23 cellular contexts compared by ENCODE assay signal in the genomic region with DNA sequence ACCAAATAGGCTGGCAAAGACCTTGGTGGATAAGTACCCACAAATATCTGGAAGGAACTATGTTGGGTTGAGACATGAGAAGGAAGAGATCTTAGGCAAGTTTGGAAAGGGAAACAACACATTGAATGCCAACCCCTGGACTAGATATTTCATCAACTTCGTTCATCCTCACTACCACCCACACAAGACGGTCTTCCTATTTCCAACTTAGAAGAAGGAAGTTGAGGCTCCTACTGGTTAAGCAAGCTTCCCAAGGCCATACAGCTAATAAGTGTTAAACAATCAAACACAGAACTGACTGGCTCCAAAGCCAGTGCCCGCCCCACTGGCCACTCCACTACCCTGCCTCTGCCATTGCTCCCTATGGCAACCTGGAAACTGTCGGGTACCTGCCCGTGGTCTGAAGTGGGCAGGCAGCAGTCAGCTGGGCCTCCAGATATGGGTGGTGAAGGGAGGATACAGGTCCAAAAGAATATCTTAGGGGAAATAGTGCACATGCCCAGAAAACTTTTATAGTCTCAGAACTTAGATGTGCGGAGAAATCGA.
DNase-seq lines count a peak whose midpoint lies in the region; ATAC-seq and TF ChIP-seq lines count a peak whose summit lies in the region.
"Had no signal": no experiment of that assay in that cellular context is flagged by ENCODE, and none has a peak within 500 bp of the region (broad histone marks: within the 10 kb centered on the region; RNA-seq: fewer than 3 reads in every experiment).

No MANE protein-coding gene starts in this region.

- ATAC-seq in body of pancreas: no peak
- ATAC-seq in GM19023 (IDR thresholded peaks at IDR 0.05; ENCODE audit: unreplicated experiment): no peak
- ATAC-seq: activated naive CD8-positive, alpha-beta T cell treated with anti-CD3 and anti-CD28 coated beads, Interleukin-2, amount 50 U/mL, for 24 hours; natural killer cell treated with Interleukin-12 subunit alpha and Interleukin-12 subunit beta and Interleukin-15 and Interleukin-18, amount 100 ng/mL, for 72 hours had no signal

- no peaks in the 10 kb centered on the region for H3K27me3 ChIP-seq in body of pancreas
- no peaks in the 10 kb centered on the region for H3K27me3 ChIP-seq in vagina
- H3K27me3 ChIP-seq: breast epithelium, esophagus muscularis mucosa, MG63, transverse colon had no signal

- H3K4me1 Mint-ChIP-seq in type B pancreatic cell (ENCODE audit: unreplicated experiment) (peaks cover 28% of the 10 kb centered on the region), mesothelial cell of epicardium (peaks cover 27% of the 10 kb centered on the region)

- no peaks in the 10 kb centered on the region for H3K36me3 ChIP-seq in body of pancreas (replicated peaks in 1 of 2; ENCODE audit: insufficient read depth in 1 of 2, low read depth in 2 of 2)
- H3K36me3 ChIP-seq in vagina: no peaks in the 10 kb centered on the region
- H3K36me3 ChIP-seq: breast epithelium, esophagus muscularis mucosa, MG63, prostate gland, transverse colon had no signal

- H3K4me3 Mint-ChIP-seq in type B pancreatic cell: no peak overlapping the region
- no peak overlapping the region for H3K4me3 Mint-ChIP-seq in mesothelial cell of epicardium
- H3K4me3 Mint-ChIP-seq: activated B cell treated with CpG ODN at 0.5 μM for 24 hours; activated naive CD8-positive, alpha-beta T cell treated with anti-CD3 and anti-CD28 coated beads, Interleukin-2, amount 50 U/mL, for 24 hours; activated T-helper 1 cell treated with anti-CD3 and anti-CD28 coated beads, Interleukin-12 subunit alpha, Interleukin-12 subunit beta, Interleukin-2, Interleukin-4 antibody, amounts not matched to agents 30 ng/mL and 10 ng/mL and 1 ng/mL, durations not matched to agents 14 hours and 24 hours and 36 hours; natural killer cell treated with Interleukin-12 subunit alpha and Interleukin-12 subunit beta and Interleukin-15 and Interleukin-18, amount 100 ng/mL, for 72 hours had no signal

- H3K36me3 Mint-ChIP-seq in type B pancreatic cell: no peaks in the 10 kb centered on the region
- no peaks in the 10 kb centered on the region for H3K36me3 Mint-ChIP-seq in mesothelial cell of epicardium
- H3K36me3 Mint-ChIP-seq: natural killer cell treated with Interleukin-12 subunit alpha and Interleukin-12 subunit beta and Interleukin-15 and Interleukin-18, amount 100 ng/mL, for 72 hours had no signal

- in situ Hi-C loops in KBM-7 (cut with MboI; ENCODE audit: low pct_unique_long_range_greater_than_20kb, low sequenced_read_pairs): no loop called here

- WGBS in body of pancreas, 2 donors: 72 to 88% methylated on average over 6 to 7 of the region's 7 CpGs

- peaks cover 66% of the 10 kb centered on the region for H3K4me1 ChIP-seq in body of pancreas
- H3K4me1 ChIP-seq in vagina: peaks cover 31% of the 10 kb centered on the region
- H3K4me1 ChIP-seq: breast epithelium, prostate gland had no signal

- intact Hi-C loops in body of pancreas (cut with DNase I): no loop called here
- intact Hi-C loops in vagina (cut with DNase I): no loop called here

- H3K27me3 Mint-ChIP-seq in type B pancreatic cell (peaks cover 1% of the 10 kb centered on the region), mesothelial cell of epicardium (ENCODE audit: low read depth) (no peaks in the 10 kb centered on the region)
- H3K27me3 Mint-ChIP-seq: activated naive CD8-positive, alpha-beta T cell treated with anti-CD3 and anti-CD28 coated beads, Interleukin-2, amount 50 U/mL, for 24 hours; natural killer cell treated with Interleukin-12 subunit alpha and Interleukin-12 subunit beta and Interleukin-15 and Interleukin-18, amount 100 ng/mL, for 72 hours had no signal

- peaks cover 4% of the 10 kb centered on the region for H3K9me3 Mint-ChIP-seq in type B pancreatic cell
- peaks cover 4% of the 10 kb centered on the region for H3K9me3 Mint-ChIP-seq in mesothelial cell of epicardium
- H3K9me3 Mint-ChIP-seq: activated B cell treated with CpG ODN at 0.5 μM for 24 hours; activated naive CD8-positive, alpha-beta T cell treated with anti-CD3 and anti-CD28 coated beads, Interleukin-2, amount 50 U/mL, for 24 hours; activated T-helper 1 cell treated with anti-CD3 and anti-CD28 coated beads, Interleukin-12 subunit alpha, Interleukin-12 subunit beta, Interleukin-2, Interleukin-4 antibody, amounts not matched to agents 30 ng/mL and 10 ng/mL and 1 ng/mL, durations not matched to agents 14 hours and 24 hours and 36 hours; natural killer cell treated with Interleukin-12 subunit alpha and Interleukin-12 subunit beta and Interleukin-15 and Interleukin-18, amount 100 ng/mL, for 72 hours had no signal

- no peak for TF ChIP-seq CTCF in body of pancreas (IDR thresholded peaks at IDR 0.05)
- no peak for TF ChIP-seq CTCF in vagina (IDR thresholded peaks at IDR 0.05)
- TF ChIP-seq CTCF in type B pancreatic cell (conservative IDR thresholded peaks at IDR 0.05): no peak
- TF ChIP-seq CTCF in mesothelial cell of epicardium (IDR thresholded peaks at IDR 0.05; ENCODE audit: unreplicated experiment): no peak

- no peak overlapping the region for H3K27ac Mint-ChIP-seq in type B pancreatic cell
- no peak overlapping the region for H3K27ac Mint-ChIP-seq in mesothelial cell of epicardium
- H3K27ac Mint-ChIP-seq: activated B cell treated with CpG ODN at 0.5 μM for 24 hours; activated naive CD8-positive, alpha-beta T cell treated with anti-CD3 and anti-CD28 coated beads, Interleukin-2, amount 50 U/mL, for 24 hours; activated T-helper 1 cell treated with anti-CD3 and anti-CD28 coated beads, Interleukin-12 subunit alpha, Interleukin-12 subunit beta, Interleukin-2, Interleukin-4 antibody, amounts not matched to agents 30 ng/mL and 10 ng/mL and 1 ng/mL, durations not matched to agents 14 hours and 24 hours and 36 hours had no signal

- H3K4me3 ChIP-seq in body of pancreas (no peak overlapping the region), vagina (no peak overlapping the region)
- H3K4me3 ChIP-seq: breast epithelium, esophagus muscularis mucosa, MG63, prostate gland, transverse colon had no signal

- DNase-seq in AML-193 (lab: John Stamatoyannopoulos, UW) (peak; percentile 88 to 92), KBM-7 (peak; percentile 54), body of pancreas (peak in 1 of 4 donors; percentile 35), mesenteric fat pad (ENCODE audit: low spot score) (peak; percentile 28), vagina (ENCODE audit: extremely low spot score in 2 of 2) (no peak), type B pancreatic cell (ENCODE audit: extremely low spot score, unreplicated experiment) (no peak), mesothelial cell of epicardium (ENCODE audit: low spot score in 2 of 2, unreplicated experiment in 2 of 2) (no peak)
- DNase-seq: activated B cell treated with CpG ODN at 0.5 μM for 24 hours; activated naive CD8-positive, alpha-beta T cell treated with anti-CD3 and anti-CD28 coated beads, Interleukin-2, amount 50 U/mL, for 24 hours; effector CD8-positive, alpha-beta T cell; mammary epithelial cell; NCI-H187 treated with DMSO at 0.1 percent for 48 hours; NCI-H345; stimulated activated CD4-positive, alpha-beta T cell treated with anti-CD3 and anti-CD28 coated beads, Interleukin-12 subunit alpha, Interleukin-12 subunit beta, amount 100 ng/mL, for 4 hours; T-helper 2 cell; transverse colon had no signal

- H3K9me3 ChIP-seq in body of pancreas: no peaks in the 10 kb centered on the region
- H3K9me3 ChIP-seq in vagina: no peaks in the 10 kb centered on the region
- H3K9me3 ChIP-seq: breast epithelium, esophagus muscularis mucosa, MG63, prostate gland, transverse colon had no signal

- TF ChIP-seq POLR2A in body of pancreas (IDR thresholded peaks at IDR 0.05): no peak
- no peak for TF ChIP-seq POLR2A in vagina (IDR thresholded peaks at IDR 0.05)

- H3K27ac ChIP-seq in body of pancreas (peak overlapping the region; percentile 81 to 85 (median 83)), vagina (no peak overlapping the region)
- H3K27ac ChIP-seq: breast epithelium, esophagus muscularis mucosa, prostate gland had no signal

Comparison
In these comparisons a context has a peak if more than half of its experiments do, and no peak if none do; other contexts are left out.
1. DNase-seq: peak in AML-193 (2 of 2), KBM-7 (single experiment) and mesenteric fat pad (single experiment); none in vagina (0 of 2), type B pancreatic cell (single experiment) and mesothelial cell of epicardium (0 of 2).